In the genomic region with DNA sequence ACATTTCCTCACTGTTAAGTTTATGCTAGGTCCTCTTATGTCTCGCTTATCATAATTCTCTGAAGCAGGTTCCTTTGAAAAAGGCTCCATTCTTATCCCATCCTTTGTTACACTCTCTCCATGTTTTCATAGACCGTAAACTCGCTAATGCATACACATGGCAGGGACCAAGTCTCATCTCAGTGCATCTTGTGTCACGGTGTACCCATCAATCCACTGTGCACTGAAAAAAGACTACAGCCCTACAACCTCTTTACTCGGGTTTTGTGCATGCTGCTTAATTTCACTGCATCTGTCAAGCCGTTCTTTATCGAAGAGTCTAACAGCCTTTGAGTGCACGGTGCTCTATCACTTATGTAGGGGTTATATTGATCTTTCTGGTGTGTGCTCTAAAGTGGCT, we compare ENCODE assay signal across 30 cellular contexts.
"Had no signal": no experiment of that assay in that cellular context is flagged by ENCODE, and none has a peak within 500 bp of the region (broad histone marks: within the 10 kb centered on the region; RNA-seq: fewer than 3 reads in every experiment).

No MANE protein-coding gene starts in this region.

- H3K36me3 Mint-ChIP-seq: activated naive CD8-positive, alpha-beta T cell; stimulated activated memory B cell treated with anti-CD40 and anti-IgM and Interleukin-4, amounts not matched to agents 10 μg/mL and 1 μg/mL and 100 μg/mL, for 72 hours had no signal

- H3K27ac ChIP-seq: body of pancreas, heart left ventricle, left lung, lower lobe of right lung, pancreas, psoas muscle, right atrium auricular region, tibial artery, upper lobe of right lung had no signal

- H3K4me1 Mint-ChIP-seq: stimulated activated memory B cell treated with anti-CD40 and anti-IgM and Interleukin-4, amounts not matched to agents 10 μg/mL and 1 μg/mL and 100 μg/mL, for 72 hours had no signal

- H3K4me3 ChIP-seq: body of pancreas, heart left ventricle, left lung, lower lobe of right lung, mucosa of descending colon, pancreas, psoas muscle, right atrium auricular region, smooth muscle cell, tibial artery, upper lobe of right lung had no signal

- H3K27me3 ChIP-seq: body of pancreas, heart left ventricle, left lung, pancreas, right atrium auricular region, tibial artery, upper lobe of right lung had no signal

- H3K4me3 Mint-ChIP-seq: activated naive CD8-positive, alpha-beta T cell; activated T-cell treated with anti-CD3 and anti-CD28 coated beads, Interleukin-2, amount 50 U/mL, for 72 hours; natural killer cell treated with Interleukin-12 subunit alpha and Interleukin-12 subunit beta and Interleukin-15 and Interleukin-18, amount 100 ng/mL, for 72 hours; stimulated activated memory B cell treated with anti-CD40 and anti-IgM and Interleukin-4, amounts not matched to agents 10 μg/mL and 1 μg/mL and 100 μg/mL, for 72 hours; stimulated activated naive CD8-positive, alpha-beta T cell treated with anti-CD3 and anti-CD28 coated beads, Interleukin-15, amount 100 ng/mL, for 72 hours had no signal

- H3K4me1 ChIP-seq: body of pancreas, left lung, lower lobe of right lung, pancreas, psoas muscle, right atrium auricular region, tibial artery, upper lobe of right lung had no signal

- H3K9me3 ChIP-seq: body of pancreas, heart left ventricle, left lung, lower lobe of right lung, mucosa of descending colon, pancreas, psoas muscle, right atrium auricular region, tibial artery, upper lobe of right lung had no signal

- ATAC-seq: activated T-cell treated with anti-CD3 and anti-CD28 coated beads, Interleukin-2, amount 50 U/mL, for 72 hours; body of pancreas; heart left ventricle; left lung; lower lobe of right lung; mucosa of descending colon; natural killer cell treated with Interleukin-12 subunit alpha and Interleukin-12 subunit beta and Interleukin-15 and Interleukin-18, amount 100 ng/mL, for 72 hours; pancreas; psoas muscle; stimulated activated memory B cell treated with anti-CD40 and anti-IgM and Interleukin-4, amounts not matched to agents 10 μg/mL and 1 μg/mL and 100 μg/mL, for 72 hours; stimulated activated naive CD8-positive, alpha-beta T cell treated with anti-CD3 and anti-CD28 coated beads, Interleukin-15, amount 100 ng/mL, for 72 hours; upper lobe of right lung had no signal

- H3K27ac Mint-ChIP-seq: activated naive CD8-positive, alpha-beta T cell; activated T-cell treated with anti-CD3 and anti-CD28 coated beads, Interleukin-2, amount 50 U/mL, for 72 hours; natural killer cell treated with Interleukin-12 subunit alpha and Interleukin-12 subunit beta and Interleukin-15 and Interleukin-18, amount 100 ng/mL, for 72 hours; stimulated activated memory B cell treated with anti-CD40 and anti-IgM and Interleukin-4, amounts not matched to agents 10 μg/mL and 1 μg/mL and 100 μg/mL, for 72 hours; stimulated activated naive CD8-positive, alpha-beta T cell treated with anti-CD3 and anti-CD28 coated beads, Interleukin-15, amount 100 ng/mL, for 72 hours had no signal

- DNase-seq: activated CD4-positive, alpha-beta T cell treated with anti-CD3 and anti-CD28 coated beads for 4 hours; activated CD4-positive, alpha-beta T cell treated with anti-CD3 and anti-CD28 coated beads, Interleukin-2, amount 50 U/mL, for 4 hours; activated CD4-positive, CD25-positive, alpha-beta regulatory T cell; activated naive CD4-positive, alpha-beta T cell; activated T-cell treated with anti-CD3 and anti-CD28 coated beads for 4 hours; activated T-cell treated with anti-CD3 and anti-CD28 coated beads, Interleukin-2, amount 50 U/mL, for 72 hours; anterior cingulate cortex; body of pancreas; dermis blood vessel endothelial cell; effector CD8-positive, alpha-beta T cell; erythroblast; heart left ventricle; left lung; lower lobe of right lung; mesendoderm; mucosa of descending colon; pancreas; psoas muscle; stimulated activated CD4-positive, alpha-beta T cell treated with anti-CD3 and anti-CD28 coated beads, Interleukin-1b, Interleukin-23, amount 100 ng/mL, for 48 hours; stimulated activated CD4-positive, alpha-beta T cell treated with anti-CD3 and anti-CD28 coated beads, Interleukin-4, amount 100 ng/mL, for 4 hours; stimulated activated CD8-positive, alpha-beta memory T cell treated with anti-CD3 and anti-CD28 coated beads, Interleukin-4, amount 100 ng/mL, for 48 hours; stimulated activated naive CD8-positive, alpha-beta T cell treated with anti-CD3 and anti-CD28 coated beads, Interleukin-15, amount 100 ng/mL, for 72 hours; substantia nigra; tibial artery; upper lobe of right lung had no signal

- H3K4me2 ChIP-seq: smooth muscle cell had no signal

- H3K27me3 Mint-ChIP-seq: stimulated activated memory B cell treated with anti-CD40 and anti-IgM and Interleukin-4, amounts not matched to agents 10 μg/mL and 1 μg/mL and 100 μg/mL, for 72 hours had no signal

- H3K9me3 Mint-ChIP-seq: stimulated activated memory B cell treated with anti-CD40 and anti-IgM and Interleukin-4, amounts not matched to agents 10 μg/mL and 1 μg/mL and 100 μg/mL, for 72 hours had no signal

- H3K36me3 ChIP-seq: heart left ventricle, left lung, lower lobe of right lung, pancreas, right atrium auricular region, tibial artery, upper lobe of right lung had no signal
